Comparison of ENCODE assay signal across 1 cellular context in genomic region chr17:4966844-4967538, GRCh38.
TF ChIP-seq lines count a peak whose summit lies in the region.

No MANE protein-coding gene starts in this region.

TF ChIP-seq in GM12878, 131 proteins besides CTCF, POLR2A, EP300 and RAD21 (continues in another document):
- TF ChIP-seq KLF5 (IDR thresholded peaks at IDR 0.05; ENCODE audit: partially characterized antibody): peak; percentile 95
- no peak for TF ChIP-seq FOXM1 (IDR thresholded peaks at IDR 0.05; ENCODE audit: low read depth, low read length)
- TF ChIP-seq TBL1XR1 (IDR thresholded peaks at IDR 0.05; ENCODE audit: low read depth, low read length): 0 out of 2 replicates have a peak, but pooled peaks have one; percentile 10
- no peak for TF ChIP-seq TARDBP (IDR thresholded peaks at IDR 0.05; ENCODE audit: borderline replicate concordance)
- no peak for TF ChIP-seq ZNF217 (IDR thresholded peaks at IDR 0.05)
- TF ChIP-seq ZBTB33 (IDR thresholded peaks at IDR 0.05): no peak
- no peak for TF ChIP-seq HCFC1 (IDR thresholded peaks at IDR 0.05; ENCODE audit: low read length)
- no peak for TF ChIP-seq CEBPB (IDR thresholded peaks at IDR 0.05; ENCODE audit: borderline replicate concordance in 1 of 2, low read depth in 2 of 2, low read length in 2 of 2)
- TF ChIP-seq MYB (IDR thresholded peaks at IDR 0.05; ENCODE audit: borderline replicate concordance, low read depth, low read length): no peak
- TF ChIP-seq ZNF384 (IDR thresholded peaks at IDR 0.05; ENCODE audit: borderline replicate concordance, low read depth, low read length): no peak
- TF ChIP-seq GABPA (IDR thresholded peaks at IDR 0.05; ENCODE audit: low read depth): peak; percentile 48; the same call in 1 of the 2 replicates
- TF ChIP-seq E2F8 (IDR thresholded peaks at IDR 0.05; ENCODE audit: low read depth, partially characterized antibody): no peak
- no peak for TF ChIP-seq JUND (IDR thresholded peaks at IDR 0.05; ENCODE audit: low read depth, low read length)
- TF ChIP-seq, protein P1, sequence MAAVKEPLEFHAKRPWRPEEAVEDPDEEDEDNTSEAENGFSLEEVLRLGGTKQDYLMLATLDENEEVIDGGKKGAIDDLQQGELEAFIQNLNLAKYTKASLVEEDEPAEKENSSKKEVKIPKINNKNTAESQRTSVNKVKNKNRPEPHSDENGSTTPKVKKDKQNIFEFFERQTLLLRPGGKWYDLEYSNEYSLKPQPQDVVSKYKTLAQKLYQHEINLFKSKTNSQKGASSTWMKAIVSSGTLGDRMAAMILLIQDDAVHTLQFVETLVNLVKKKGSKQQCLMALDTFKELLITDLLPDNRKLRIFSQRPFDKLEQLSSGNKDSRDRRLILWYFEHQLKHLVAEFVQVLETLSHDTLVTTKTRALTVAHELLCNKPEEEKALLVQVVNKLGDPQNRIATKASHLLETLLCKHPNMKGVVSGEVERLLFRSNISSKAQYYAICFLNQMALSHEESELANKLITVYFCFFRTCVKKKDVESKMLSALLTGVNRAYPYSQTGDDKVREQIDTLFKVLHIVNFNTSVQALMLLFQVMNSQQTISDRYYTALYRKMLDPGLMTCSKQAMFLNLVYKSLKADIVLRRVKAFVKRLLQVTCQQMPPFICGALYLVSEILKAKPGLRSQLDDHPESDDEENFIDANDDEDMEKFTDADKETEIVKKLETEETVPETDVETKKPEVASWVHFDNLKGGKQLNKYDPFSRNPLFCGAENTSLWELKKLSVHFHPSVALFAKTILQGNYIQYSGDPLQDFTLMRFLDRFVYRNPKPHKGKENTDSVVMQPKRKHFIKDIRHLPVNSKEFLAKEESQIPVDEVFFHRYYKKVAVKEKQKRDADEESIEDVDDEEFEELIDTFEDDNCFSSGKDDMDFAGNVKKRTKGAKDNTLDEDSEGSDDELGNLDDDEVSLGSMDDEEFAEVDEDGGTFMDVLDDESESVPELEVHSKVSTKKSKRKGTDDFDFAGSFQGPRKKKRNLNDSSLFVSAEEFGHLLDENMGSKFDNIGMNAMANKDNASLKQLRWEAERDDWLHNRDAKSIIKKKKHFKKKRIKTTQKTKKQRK (IDR thresholded peaks at IDR 0.05; ENCODE audit: low read depth, low read length): peak; percentile 98
- no peak for TF ChIP-seq NR2F1 (conservative IDR thresholded peaks at IDR 0.05)
- no peak for TF ChIP-seq HDAC2 (IDR thresholded peaks at IDR 0.05)
- peak; percentile 76; the same call in 1 of the 2 replicates for TF ChIP-seq ZBTB40 (IDR thresholded peaks at IDR 0.05; ENCODE audit: borderline replicate concordance)
- TF ChIP-seq SUZ12 (IDR thresholded peaks at IDR 0.05; ENCODE audit: unreplicated experiment): no peak
- TF ChIP-seq BCLAF1 (IDR thresholded peaks at IDR 0.05): no peak
- TF ChIP-seq KAT2A (conservative IDR thresholded peaks at IDR 0.05; ENCODE audit: control insufficient read depth, low read depth, low read length): no peak
- TF ChIP-seq MYC (IDR thresholded peaks at IDR 0.05; ENCODE audit: insufficient read depth, insufficient read length, insufficient replicate concordance, low read length, severe bottlenecking): no peak
- TF ChIP-seq JUNB (IDR thresholded peaks at IDR 0.05): no peak
- TF ChIP-seq SMAD1 (IDR thresholded peaks at IDR 0.05; ENCODE audit: low read depth, partially characterized antibody): no peak
- TF ChIP-seq, protein P2, sequence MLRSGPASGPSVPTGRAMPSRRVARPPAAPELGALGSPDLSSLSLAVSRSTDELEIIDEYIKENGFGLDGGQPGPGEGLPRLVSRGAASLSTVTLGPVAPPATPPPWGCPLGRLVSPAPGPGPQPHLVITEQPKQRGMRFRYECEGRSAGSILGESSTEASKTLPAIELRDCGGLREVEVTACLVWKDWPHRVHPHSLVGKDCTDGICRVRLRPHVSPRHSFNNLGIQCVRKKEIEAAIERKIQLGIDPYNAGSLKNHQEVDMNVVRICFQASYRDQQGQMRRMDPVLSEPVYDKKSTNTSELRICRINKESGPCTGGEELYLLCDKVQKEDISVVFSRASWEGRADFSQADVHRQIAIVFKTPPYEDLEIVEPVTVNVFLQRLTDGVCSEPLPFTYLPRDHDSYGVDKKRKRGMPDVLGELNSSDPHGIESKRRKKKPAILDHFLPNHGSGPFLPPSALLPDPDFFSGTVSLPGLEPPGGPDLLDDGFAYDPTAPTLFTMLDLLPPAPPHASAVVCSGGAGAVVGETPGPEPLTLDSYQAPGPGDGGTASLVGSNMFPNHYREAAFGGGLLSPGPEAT (IDR thresholded peaks at IDR 0.05; ENCODE audit: low read depth): no peak
- no peak for TF ChIP-seq RBBP5 (conservative IDR thresholded peaks at IDR 0.05)
- TF ChIP-seq, protein P3, sequence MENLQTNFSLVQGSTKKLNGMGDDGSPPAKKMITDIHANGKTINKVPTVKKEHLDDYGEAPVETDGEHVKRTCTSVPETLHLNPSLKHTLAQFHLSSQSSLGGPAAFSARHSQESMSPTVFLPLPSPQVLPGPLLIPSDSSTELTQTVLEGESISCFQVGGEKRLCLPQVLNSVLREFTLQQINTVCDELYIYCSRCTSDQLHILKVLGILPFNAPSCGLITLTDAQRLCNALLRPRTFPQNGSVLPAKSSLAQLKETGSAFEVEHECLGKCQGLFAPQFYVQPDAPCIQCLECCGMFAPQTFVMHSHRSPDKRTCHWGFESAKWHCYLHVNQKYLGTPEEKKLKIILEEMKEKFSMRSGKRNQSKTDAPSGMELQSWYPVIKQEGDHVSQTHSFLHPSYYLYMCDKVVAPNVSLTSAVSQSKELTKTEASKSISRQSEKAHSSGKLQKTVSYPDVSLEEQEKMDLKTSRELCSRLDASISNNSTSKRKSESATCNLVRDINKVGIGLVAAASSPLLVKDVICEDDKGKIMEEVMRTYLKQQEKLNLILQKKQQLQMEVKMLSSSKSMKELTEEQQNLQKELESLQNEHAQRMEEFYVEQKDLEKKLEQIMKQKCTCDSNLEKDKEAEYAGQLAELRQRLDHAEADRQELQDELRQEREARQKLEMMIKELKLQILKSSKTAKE (IDR thresholded peaks at IDR 0.05; ENCODE audit: low read depth, poor library complexity, severe bottlenecking): peak; percentile 95
- no peak for TF ChIP-seq NFIC (IDR thresholded peaks at IDR 0.05; ENCODE audit: low read depth, low read length)
- TF ChIP-seq ELK1 (IDR thresholded peaks at IDR 0.05; ENCODE audit: low read depth, low read length): no peak
- TF ChIP-seq, protein P4, sequence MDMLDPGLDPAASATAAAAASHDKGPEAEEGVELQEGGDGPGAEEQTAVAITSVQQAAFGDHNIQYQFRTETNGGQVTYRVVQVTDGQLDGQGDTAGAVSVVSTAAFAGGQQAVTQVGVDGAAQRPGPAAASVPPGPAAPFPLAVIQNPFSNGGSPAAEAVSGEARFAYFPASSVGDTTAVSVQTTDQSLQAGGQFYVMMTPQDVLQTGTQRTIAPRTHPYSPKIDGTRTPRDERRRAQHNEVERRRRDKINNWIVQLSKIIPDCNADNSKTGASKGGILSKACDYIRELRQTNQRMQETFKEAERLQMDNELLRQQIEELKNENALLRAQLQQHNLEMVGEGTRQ (IDR thresholded peaks at IDR 0.05; ENCODE audit: borderline replicate concordance, low read depth, low read length): no peak
- no peak for TF ChIP-seq EGR1 (IDR thresholded peaks at IDR 0.05; ENCODE audit: borderline replicate concordance in 1 of 2, low read depth in 2 of 2, low read length in 2 of 2)
- TF ChIP-seq TCF3 (IDR thresholded peaks at IDR 0.05; ENCODE audit: borderline replicate concordance, insufficient read depth, low read depth, low read length): no peak
- peak; percentile 82 for TF ChIP-seq CREB1 (IDR thresholded peaks at IDR 0.05; ENCODE audit: low read depth)
- TF ChIP-seq ZNF274 (IDR thresholded peaks at IDR 0.05; ENCODE audit: insufficient read depth, insufficient read length): no peak
- TF ChIP-seq SMAD5 (IDR thresholded peaks at IDR 0.05; ENCODE audit: low read depth): no peak
- peak; percentile 97 for TF ChIP-seq FOS (IDR thresholded peaks at IDR 0.05; ENCODE audit: borderline replicate concordance, extremely low read depth, insufficient read length)
- peak; percentile 97 for TF ChIP-seq DPF2 (IDR thresholded peaks at IDR 0.05)
- 0 out of 2 replicates have a peak, but pooled peaks have one; percentile 16 for TF ChIP-seq IKZF1 (conservative IDR thresholded peaks at IDR 0.05)
- no peak for TF ChIP-seq SPI1 (IDR thresholded peaks at IDR 0.05; ENCODE audit: borderline replicate concordance, insufficient read depth, low read depth, low read length)
- no peak for TF ChIP-seq ZNF207 (IDR thresholded peaks at IDR 0.05; ENCODE audit: borderline replicate concordance)
- peak; percentile 97 for TF ChIP-seq NFYA (IDR thresholded peaks at IDR 0.05; ENCODE audit: borderline replicate concordance, low read depth, low read length)
